In genomic region chr20:49887828-49888340, GRCh38 we compare ENCODE assay signal across 11 cellular contexts. TPM values are rescaled to one million over a fixed set of nuclear protein-coding genes. Genes with fewer than 3 reads are reported as not detected.
DNase-seq lines count a peak whose midpoint lies in the region; ATAC-seq, FAIRE-seq and TF ChIP-seq lines count a peak whose summit lies in the region.
"Had no signal": no experiment of that assay in that cellular context is flagged by ENCODE, and none has a peak within 500 bp of the region (broad histone marks: within the 10 kb centered on the region; RNA-seq: fewer than 3 reads in every experiment).

No MANE protein-coding gene starts in this region.

- no peak for ATAC-seq in RWPE2 (ENCODE audit: low read depth)

- intact Hi-C loops in Caco-2 (cut with micrococcal nuclease; ENCODE audit: unreplicated experiment) (loop anchor here (1.0 kb wide), 3 partner anchors 40 to 351 kb away; no protein-coding TSS in a partner anchor), left ventricle myocardium inferior (cut with micrococcal nuclease) (no loop called here)

- peaks cover 13% of the 10 kb centered on the region for H3K4me1 Mint-ChIP-seq in Caco-2 (ENCODE audit: low read depth, unreplicated experiment)

- H3K27me3 ChIP-seq in Caco-2 (replicated peaks; ENCODE audit: control insufficient read depth, insufficient read depth, low read length), result no peaks in the 10 kb centered on the region
- no peaks in the 10 kb centered on the region for H3K27me3 ChIP-seq in RWPE2 (ENCODE audit: insufficient read depth, poor library complexity, severe bottlenecking)
- H3K27me3 ChIP-seq in left ventricle myocardium inferior (ENCODE audit: low read depth), result no peaks in the 10 kb centered on the region
- H3K27me3 ChIP-seq in skeletal muscle tissue (ENCODE audit: control insufficient read depth in 3 of 3, insufficient read depth in 3 of 3, low read length in 3 of 3), result no peaks in the 10 kb centered on the region

- no peak for TF ChIP-seq POLR2A in H54 (IDR thresholded peaks at IDR 0.05; ENCODE audit: low read depth, low read length)

- FAIRE-seq in H54 (lab: Jason Lieb, UNC), result no peak

- no peak for TF ChIP-seq CTCF in Caco-2 (IDR thresholded peaks at IDR 0.05; ENCODE audit: insufficient read depth in 1 of 2, low read depth in 1 of 2, low read length in 1 of 2, severe bottlenecking in 1 of 2, unreplicated experiment in 1 of 2)
- no peak for TF ChIP-seq CTCF in RWPE2 (IDR thresholded peaks at IDR 0.05; ENCODE audit: poor library complexity, severe bottlenecking)
- no peak for TF ChIP-seq CTCF in left ventricle myocardium inferior (IDR thresholded peaks at IDR 0.05; ENCODE audit: borderline replicate concordance)

- H3K27me3 Mint-ChIP-seq in Caco-2 (ENCODE audit: insufficient read depth, unreplicated experiment), result no peaks in the 10 kb centered on the region

- H3K4me3 Mint-ChIP-seq in Caco-2 (ENCODE audit: unreplicated experiment), result no peak overlapping the region
- H3K4me3 Mint-ChIP-seq: T-helper 2 cell treated with Interferon-gamma antibody and Interleukin-4, amounts not matched to agents 5 μg/mL and 100 μg/mL, for 36 hours had no signal

- POLR2A ChIA-PET in Caco-2 (lab: Charles Lee), result interaction anchor here (0.9 to 1.0 kb wide), 2 partner anchors 98 to 277 kb away, joined by 3 to 4 read pairs; no protein-coding TSS in a partner anchor

- H3K9me3 ChIP-seq in Caco-2 (no peaks in the 10 kb centered on the region), RWPE2 (ENCODE audit: severe bottlenecking) (no peaks in the 10 kb centered on the region), left ventricle myocardium inferior (replicated peaks) (no peaks in the 10 kb centered on the region), skeletal muscle tissue (ENCODE audit: control insufficient read depth in 3 of 3, low read length in 3 of 3) (no peaks in the 10 kb centered on the region)
- H3K9me3 ChIP-seq: HAP-1 had no signal

- no peak overlapping the region for H3K4me3 ChIP-seq in Caco-2 (ENCODE audit: low read depth, low read length)
- no peak overlapping the region for H3K4me3 ChIP-seq in RWPE2 (ENCODE audit: severe bottlenecking)
- no peak overlapping the region for H3K4me3 ChIP-seq in left ventricle myocardium inferior
- no peak overlapping the region for H3K4me3 ChIP-seq in skeletal muscle tissue (ENCODE audit: low read length in 3 of 3)
- H3K4me3 ChIP-seq: HAP-1, K562 had no signal

- H3K36me3 ChIP-seq in Caco-2 (ENCODE audit: control insufficient read depth, insufficient read depth, low read length) (peaks cover 2% of the 10 kb centered on the region), RWPE2 (ENCODE audit: low read depth) (peaks cover 20% of the 10 kb centered on the region; the same call in 1 of the 2 replicates), left ventricle myocardium inferior (peaks cover 32% of the 10 kb centered on the region), skeletal muscle tissue (ENCODE audit: control insufficient read depth in 3 of 3, insufficient read depth in 3 of 3, low read length in 3 of 3) (peaks cover 34 to 52% (median 35%) of the 10 kb centered on the region in 3 donors)

- H3K27ac Mint-ChIP-seq in Caco-2 (ENCODE audit: unreplicated experiment), result peak overlapping the region; percentile 14

- CTCF ChIA-PET in Caco-2 (lab: Charles Lee), result interaction anchor here (0.5 to 2.2 kb wide), 22 partner anchors 13 to 347 kb away, joined by 3 to 24 read pairs (median 4); no protein-coding TSS in a partner anchor

- H3K4me1 ChIP-seq in Caco-2, result no peaks in the 10 kb centered on the region
- no peaks in the 10 kb centered on the region for H3K4me1 ChIP-seq in RWPE2 (ENCODE audit: insufficient read depth, poor library complexity, severe bottlenecking)
- peaks cover 64% of the 10 kb centered on the region for H3K4me1 ChIP-seq in left ventricle myocardium inferior
- H3K4me1 ChIP-seq in skeletal muscle tissue (ENCODE audit: control insufficient read depth in 3 of 3, insufficient read depth in 3 of 3, low read length in 3 of 3), result peaks cover 25 to 38% (median 32%) of the 10 kb centered on the region in 3 donors

- no peaks in the 10 kb centered on the region for H3K9me3 Mint-ChIP-seq in Caco-2 (ENCODE audit: unreplicated experiment)
- H3K9me3 Mint-ChIP-seq: T-helper 2 cell treated with Interferon-gamma antibody and Interleukin-4, amounts not matched to agents 5 μg/mL and 100 μg/mL, for 36 hours had no signal

- H3K27ac ChIP-seq in RWPE2 (ENCODE audit: poor library complexity, severe bottlenecking) (no peak overlapping the region), left ventricle myocardium inferior (replicated peaks) (peak overlapping the region; percentile 73), skeletal muscle tissue (ENCODE audit: low read depth, low read length) (peak overlapping the region; percentile 33)

- peak overlapping the region in 1 of 3 donors; percentile 57 for H3K9ac ChIP-seq in skeletal muscle tissue (ENCODE audit: low read depth in 1 of 3, low read length in 3 of 3)

- no TSS peak for BruUV-seq in Caco-2 (replicated peaks; lab: Mats Ljungman, UMichigan)

- DNase-seq in Caco-2 (peak in 1 of 2 experiments; percentile 52), RWPE2 (ENCODE audit: low spot score) (peak; percentile 89), left ventricle myocardium inferior (no peak), H54 (ENCODE audit: insufficient read length, low spot score) (no peak), NCI-H1092 (lab: John Stamatoyannopoulos, UW) (no peak)
- DNase-seq in stimulated activated CD8-positive, alpha-beta memory T cell treated with anti-CD3 and anti-CD28 coated beads, Interleukin-4, amount 100 ng/mL, for 48 hours, result no peak
- DNase-seq in activated CD4-positive, CD25-positive, alpha-beta regulatory T cell treated with anti-CD3 and anti-CD28 coated beads, Interleukin-2, amount 50 U/mL, for 72 hours, result no peak

- H3K36me3 Mint-ChIP-seq in Caco-2 (ENCODE audit: insufficient read depth, unreplicated experiment), result peaks cover 36% of the 10 kb centered on the region

RNA-seq across cellular contexts. Expression of gene SPATA2, which starts 27.4 kb away (rescaled TPM):
- 29.0 TPM in 2 replicates for total RNA-seq in Caco-2 (2022)
- total RNA-seq in left ventricle myocardium inferior, result 7.6 TPM
- 1.0 TPM for total RNA-seq in skeletal muscle tissue

RNA-seq across cellular contexts. Expression of gene RNF114, which starts 48.3 kb away (rescaled TPM):
- total RNA-seq in Caco-2 (2022) (146 and 154 TPM in 2 replicates), left ventricle myocardium inferior (50.8 TPM), skeletal muscle tissue (35.0 TPM)
